ENCODE assay signal across 1 cellular context in genomic region chr16:3138823-3139426, GRCh38.
TF ChIP-seq lines count a peak whose summit lies in the region.

No MANE protein-coding gene starts in this region.

TF ChIP-seq in IMR-90, 13 proteins besides CTCF, POLR2A, EP300 and RAD21:
- no peak for TF ChIP-seq RFX5 (IDR thresholded peaks at IDR 0.05; ENCODE audit: low read depth, low read length)
- no peak for TF ChIP-seq MAZ (IDR thresholded peaks at IDR 0.05; ENCODE audit: borderline replicate concordance, low read depth, low read length)
- no peak for TF ChIP-seq RCOR1 (IDR thresholded peaks at IDR 0.05; ENCODE audit: insufficient replicate concordance, low read length)
- no peak for TF ChIP-seq SMC3 (IDR thresholded peaks at IDR 0.05; ENCODE audit: low read depth, low read length)
- TF ChIP-seq FOS (IDR thresholded peaks at IDR 0.05; ENCODE audit: low read depth, low read length), result no peak
- TF ChIP-seq ELK1 (IDR thresholded peaks at IDR 0.05; ENCODE audit: borderline replicate concordance, low read depth, low read length), result no peak
- no peak for TF ChIP-seq CHD1 (IDR thresholded peaks at IDR 0.05; ENCODE audit: low read depth, low read length)
- no peak for TF ChIP-seq MXI1 (IDR thresholded peaks at IDR 0.05; ENCODE audit: borderline replicate concordance, low read depth, low read length)
- no peak for TF ChIP-seq USF2 (IDR thresholded peaks at IDR 0.05; ENCODE audit: low read depth, low read length)
- no peak for TF ChIP-seq NFE2L2 (IDR thresholded peaks at IDR 0.05; ENCODE audit: low read depth, low read length)
- no peak for TF ChIP-seq BHLHE40 (IDR thresholded peaks at IDR 0.05; ENCODE audit: low read depth, low read length)
- TF ChIP-seq MAFK (IDR thresholded peaks at IDR 0.05; ENCODE audit: low read depth, low read length), result no peak
- no peak for TF ChIP-seq CEBPB (IDR thresholded peaks at IDR 0.05; ENCODE audit: low read depth, low read length)
